In the genomic region with DNA sequence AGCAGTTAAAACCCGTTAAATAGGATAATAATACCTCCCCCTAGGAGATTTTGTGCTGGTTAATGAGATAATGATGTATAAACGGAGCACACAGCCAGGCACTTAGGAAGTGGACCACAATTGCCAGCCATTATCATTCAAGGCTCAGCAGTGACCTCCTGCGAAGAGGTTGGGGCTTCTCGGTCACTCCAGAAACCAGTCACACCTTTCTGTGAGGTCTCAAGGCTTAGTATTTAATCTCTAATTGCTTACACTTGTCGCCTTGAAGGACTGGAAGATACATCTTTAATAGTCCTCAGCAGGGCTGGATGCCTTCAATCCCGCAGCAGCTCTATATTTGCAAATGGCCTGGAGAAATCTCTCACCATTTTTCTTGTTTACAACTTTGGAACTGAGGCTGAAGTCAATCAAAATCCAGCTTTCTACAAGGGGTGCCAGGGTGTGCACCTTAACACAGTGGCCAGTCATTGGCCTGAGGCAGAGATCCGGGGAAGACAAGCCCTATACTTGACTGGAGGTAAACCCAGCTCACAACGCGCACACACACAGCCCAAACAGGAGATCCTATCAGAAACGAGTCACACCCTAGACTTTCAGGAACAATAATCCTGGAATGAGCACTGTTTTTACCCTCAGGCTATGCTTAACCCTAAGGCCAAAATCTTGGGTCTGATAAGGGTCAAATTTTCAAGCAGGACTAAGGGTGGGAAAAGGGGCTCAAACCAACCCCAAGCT, we compare ENCODE assay signal across 21 cellular contexts. TPM values are rescaled to one million over a fixed set of nuclear protein-coding genes. Genes with fewer than 3 reads are reported as not detected.
A peak's percentile ranks its signal among the peaks of the same experiment; 100 is the strongest.
DNase-seq lines count a peak whose midpoint lies in the region; ATAC-seq and TF ChIP-seq lines count a peak whose summit lies in the region.
"Had no signal": no experiment of that assay in that cellular context is flagged by ENCODE, and none has a peak within 500 bp of the region (broad histone marks: within the 10 kb centered on the region; RNA-seq: fewer than 3 reads in every experiment).

No MANE protein-coding gene starts in this region.

- H3K4me1 ChIP-seq in GM23338 (ENCODE audit: insufficient read depth) (peaks cover 49% of the 10 kb centered on the region), NT2/D1 (ENCODE audit: insufficient read depth, insufficient read length) (peaks cover 6% of the 10 kb centered on the region), left lung (no peaks in the 10 kb centered on the region), vagina (no peaks in the 10 kb centered on the region)
- H3K4me1 ChIP-seq: psoas muscle had no signal

- H2AFZ ChIP-seq in GM23338, result no peak overlapping the region

- H3K27ac ChIP-seq in GM23338 (ENCODE audit: low read depth) (peak overlapping the region; percentile 100), left lung (no peak overlapping the region), vagina (no peak overlapping the region)
- H3K27ac ChIP-seq: psoas muscle, WERI-Rb-1 had no signal

- no peaks in the 10 kb centered on the region for H3K9me2 ChIP-seq in GM23338 (ENCODE audit: insufficient read depth)

- H3K9me3 ChIP-seq in NT2/D1 (ENCODE audit: insufficient read depth, low read length) (no peaks in the 10 kb centered on the region), left lung (no peaks in the 10 kb centered on the region), vagina (no peaks in the 10 kb centered on the region)
- H3K9me3 ChIP-seq: psoas muscle had no signal

- peaks cover 57% of the 10 kb centered on the region for H3K36me3 Mint-ChIP-seq in GM23338 (ENCODE audit: low read depth)
- H3K36me3 Mint-ChIP-seq: activated naive CD8-positive, alpha-beta T cell treated with anti-CD3 and anti-CD28 coated beads, Interleukin-2, amount 10 ng/mL, durations not matched to agents 7 days and 5 days; memory B cell had no signal

- peak overlapping the region; percentile 100 for H3K4me2 ChIP-seq in GM23338

- H3K79me2 ChIP-seq in GM23338 (replicated peaks; ENCODE audit: insufficient read depth), result peaks cover 75% of the 10 kb centered on the region

- TF ChIP-seq CTCF in GM23338 (conservative IDR thresholded peaks at IDR 0.05; ENCODE audit: low read depth in 2 of 2) (no peak), left lung (IDR thresholded peaks at IDR 0.05) (no peak), vagina (IDR thresholded peaks at IDR 0.05) (no peak)

- peaks cover 34% of the 10 kb centered on the region for H3K27me3 Mint-ChIP-seq in GM23338 (ENCODE audit: insufficient read depth, low read depth, poor library complexity)
- H3K27me3 Mint-ChIP-seq: activated naive CD8-positive, alpha-beta T cell treated with anti-CD3 and anti-CD28 coated beads, Interleukin-2, amount 10 ng/mL, durations not matched to agents 7 days and 5 days; memory B cell had no signal

- peaks cover 38% of the 10 kb centered on the region for H3F3A ChIP-seq in GM23338 (replicated peaks; ENCODE audit: low read depth)

- H3K4me3 Mint-ChIP-seq in GM23338, result peak overlapping the region; percentile 95
- H3K4me3 Mint-ChIP-seq: activated naive CD8-positive, alpha-beta T cell treated with anti-CD3 and anti-CD28 coated beads, Interleukin-2, amount 10 ng/mL, durations not matched to agents 7 days and 5 days; memory B cell; nephron; T-helper 1 cell treated with Interleukin-12 subunit alpha and Interleukin-12 subunit beta and Interleukin-4 antibody, amounts not matched to agents 30 μg/mL and 1 μg/mL, for 36 hours had no signal

- no peak for TF ChIP-seq POLR2A in vagina (IDR thresholded peaks at IDR 0.05)

- H3K36me3 ChIP-seq in GM23338 (ENCODE audit: insufficient read depth) (peaks cover 27% of the 10 kb centered on the region), NT2/D1 (ENCODE audit: insufficient read depth, insufficient read length, low read length) (peaks cover 39% of the 10 kb centered on the region), left lung (no peaks in the 10 kb centered on the region), vagina (no peaks in the 10 kb centered on the region)

- H3K4me1 Mint-ChIP-seq in GM23338, result peaks cover 57% of the 10 kb centered on the region
- H3K4me1 Mint-ChIP-seq: activated naive CD8-positive, alpha-beta T cell treated with anti-CD3 and anti-CD28 coated beads, Interleukin-2, amount 10 ng/mL, durations not matched to agents 7 days and 5 days; nephron had no signal

- DNase-seq in GM23338 (ENCODE audit: low spot score) (no peak), NT2/D1 (ENCODE audit: low read depth, low spot score) (no peak), left colon (no peak), left lung (no peak), amygdala (lab: John Stamatoyannopoulos, UW) (no peak), vagina (ENCODE audit: extremely low spot score in 2 of 2) (no peak)
- DNase-seq: activated naive CD8-positive, alpha-beta T cell treated with anti-CD3 and anti-CD28 coated beads, Interleukin-2, amount 10 ng/mL, durations not matched to agents 7 days and 5 days; AML-193; COR-L47; GDM1; NCI-H1694 treated with DMSO at 0.1 percent for 48 hours; NCI-H446; psoas muscle; Right ventricle myocardium superior; WERI-Rb-1 had no signal

- peaks cover 53% of the 10 kb centered on the region for H4K20me1 ChIP-seq in GM23338 (replicated peaks; ENCODE audit: insufficient read depth)

- H3K9ac ChIP-seq in NT2/D1 (ENCODE audit: insufficient read length, low read depth), result peak overlapping the region; percentile 95

- intact Hi-C loops in left colon (cut with DNase I, micrococcal nuclease), result no loop called here
- intact Hi-C loops in left lung (cut with DNase I), result no loop called here
- intact Hi-C loops in vagina (cut with DNase I), result no loop called here

- no peaks in the 10 kb centered on the region; the same call in 2 of the 3 replicates for H3K9me3 Mint-ChIP-seq in GM23338
- H3K9me3 Mint-ChIP-seq: activated naive CD8-positive, alpha-beta T cell treated with anti-CD3 and anti-CD28 coated beads, Interleukin-2, amount 10 ng/mL, durations not matched to agents 7 days and 5 days; memory B cell; nephron; T-helper 1 cell treated with Interleukin-12 subunit alpha and Interleukin-12 subunit beta and Interleukin-4 antibody, amounts not matched to agents 30 μg/mL and 1 μg/mL, for 36 hours had no signal

- H3K27me3 ChIP-seq in GM23338 (ENCODE audit: insufficient read depth) (no peaks in the 10 kb centered on the region), NT2/D1 (ENCODE audit: insufficient read depth, insufficient read length) (no peaks in the 10 kb centered on the region), left lung (no peaks in the 10 kb centered on the region), vagina (no peaks in the 10 kb centered on the region)

- H3K4me3 ChIP-seq in GM23338 (peak overlapping the region; percentile 100), NT2/D1 (ENCODE audit: insufficient read length, low read depth) (peak overlapping the region; percentile 72), left lung (no peak overlapping the region), vagina (no peak overlapping the region)
- H3K4me3 ChIP-seq: GM12878, psoas muscle had no signal

- ATAC-seq in GM23338, result no peak
- ATAC-seq in left colon, result peak; percentile 21
- no peak for ATAC-seq in left lung
- ATAC-seq: GM12878, psoas muscle had no signal

- peak overlapping the region; percentile 92 for H3K27ac Mint-ChIP-seq in GM23338
- H3K27ac Mint-ChIP-seq: activated naive CD8-positive, alpha-beta T cell treated with anti-CD3 and anti-CD28 coated beads, Interleukin-2, amount 10 ng/mL, durations not matched to agents 7 days and 5 days; memory B cell; T-helper 1 cell treated with Interleukin-12 subunit alpha and Interleukin-12 subunit beta and Interleukin-4 antibody, amounts not matched to agents 30 μg/mL and 1 μg/mL, for 36 hours had no signal

TF ChIP-seq in GM23338, 12 proteins besides CTCF, POLR2A, EP300 and RAD21 (continues in another document):
- TF ChIP-seq STAT1 (IDR thresholded peaks at IDR 0.05; ENCODE audit: unreplicated experiment), result no peak
- no peak for TF ChIP-seq ZNF114 (CRISPR knock-in tag; IDR thresholded peaks at IDR 0.05)
- TF ChIP-seq, protein P1, sequence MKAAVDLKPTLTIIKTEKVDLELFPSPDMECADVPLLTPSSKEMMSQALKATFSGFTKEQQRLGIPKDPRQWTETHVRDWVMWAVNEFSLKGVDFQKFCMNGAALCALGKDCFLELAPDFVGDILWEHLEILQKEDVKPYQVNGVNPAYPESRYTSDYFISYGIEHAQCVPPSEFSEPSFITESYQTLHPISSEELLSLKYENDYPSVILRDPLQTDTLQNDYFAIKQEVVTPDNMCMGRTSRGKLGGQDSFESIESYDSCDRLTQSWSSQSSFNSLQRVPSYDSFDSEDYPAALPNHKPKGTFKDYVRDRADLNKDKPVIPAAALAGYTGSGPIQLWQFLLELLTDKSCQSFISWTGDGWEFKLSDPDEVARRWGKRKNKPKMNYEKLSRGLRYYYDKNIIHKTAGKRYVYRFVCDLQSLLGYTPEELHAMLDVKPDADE (IDR thresholded peaks at IDR 0.05), result no peak
- TF ChIP-seq JUNB (IDR thresholded peaks at IDR 0.05; ENCODE audit: unreplicated experiment), result no peak
- TF ChIP-seq EZH2phosphoT487 (IDR thresholded peaks at IDR 0.05; ENCODE audit: unreplicated experiment), result no peak
- TF ChIP-seq POLR2AphosphoS5 (IDR thresholded peaks at IDR 0.05; ENCODE audit: low read depth), result no peak
- TF ChIP-seq EZH2 (IDR thresholded peaks at IDR 0.05; ENCODE audit: low read depth, unreplicated experiment), result no peak
- TF ChIP-seq CREB1 (CRISPR knock-in tag; IDR thresholded peaks at IDR 0.05; ENCODE audit: low read depth), result no peak
- TF ChIP-seq ZNF331 (CRISPR knock-in tag; IDR thresholded peaks at IDR 0.05; ENCODE audit: low read depth), result no peak

RNA-seq across cellular contexts. Expression of a gene that starts 1.2 kb away (rescaled TPM):
- 3,419 and 3,629 TPM in 2 replicates for total RNA-seq in GM23338 (2014; rRNA removed; shearing (Covaris generic))
- 1,839 and 1,914 TPM in 2 replicates for polyA plus RNA-seq in GM23338 (2016; fragmentation: Nextera tagmentation; extraction: Ambion mirVana)
- total RNA-seq in left colon (1 to 10 TPM; 1.8 to 6.3 TPM), left lung (1 to 10 TPM; 1.9 TPM), vagina (0.98 TPM)
- total RNA-seq: dermis microvascular lymphatic vessel endothelial cell had no signal

RNA-seq across cellular contexts. Expression of a gene that starts 10.9 kb away (rescaled TPM):
- 11.1 and 11.2 TPM in 2 replicates for total RNA-seq in GM23338 (2014; rRNA removed; shearing (Covaris generic))
- polyA plus RNA-seq in GM23338 (2016; fragmentation: Nextera tagmentation; extraction: Ambion mirVana), result 7.1 and 8.3 TPM in 2 replicates
- 1 to 10 TPM; 4.2 to 7.1 TPM for total RNA-seq in left colon
- 10 to 100 TPM; 16.7 to 18.0 TPM for total RNA-seq in left lung
- total RNA-seq in vagina, result 8.8 TPM

RNA-seq across cellular contexts. Expression of a gene that starts 11.7 kb away (rescaled TPM):
- 37.0 and 46.7 TPM in 2 replicates for total RNA-seq in GM23338 (2014; rRNA removed; shearing (Covaris generic))
- 19.8 and 21.3 TPM in 2 replicates for polyA plus RNA-seq in GM23338 (2016; fragmentation: Nextera tagmentation; extraction: Ambion mirVana)
- total RNA-seq in left colon, result 10 to 100 TPM; 24.3 to 39.0 TPM
- 10 to 100 TPM; 18.9 to 22.1 TPM for total RNA-seq in left lung
- total RNA-seq in vagina, result 21.9 TPM

RNA-seq across cellular contexts. Expression of a gene that starts 30.4 kb away (rescaled TPM):
- not detected in 2 replicates for total RNA-seq in GM23338 (2014; rRNA removed; shearing (Covaris generic))
- polyA plus RNA-seq in GM23338 (2016; fragmentation: Nextera tagmentation; extraction: Ambion mirVana), result 0.47 and 1.3 TPM in 2 replicates
- not detected for total RNA-seq in left colon
- not detected for total RNA-seq in left lung
- total RNA-seq in vagina, result not detected
- total RNA-seq: activated naive CD8-positive, alpha-beta T cell treated with anti-CD3 and anti-CD28 coated beads, Interleukin-2, amount 10 ng/mL, durations not matched to agents 7 days and 5 days; bronchial epithelial cell; dermis microvascular lymphatic vessel endothelial cell; GM12878; psoas muscle; Right ventricle myocardium superior had no signal
- polyA plus RNA-seq: GM12878, psoas muscle had no signal

RNA-seq across cellular contexts. Expression of a gene that starts 49.0 kb away (rescaled TPM):
- 0.07 TPM in 1 of 2 replicates, not detected in the other for total RNA-seq in GM23338 (2014; rRNA removed; shearing (Covaris generic))
- polyA plus RNA-seq in GM23338 (2016; fragmentation: Nextera tagmentation; extraction: Ambion mirVana), result not detected in 2 replicates
- total RNA-seq in left colon (not detected), left lung (under 1 TPM; 0.13 to 0.61 TPM), vagina (1.5 TPM)
- total RNA-seq: activated naive CD8-positive, alpha-beta T cell treated with anti-CD3 and anti-CD28 coated beads, Interleukin-2, amount 10 ng/mL, durations not matched to agents 7 days and 5 days; bronchial epithelial cell; GM12878; psoas muscle; Right ventricle myocardium superior had no signal
- polyA plus RNA-seq: psoas muscle had no signal

Comparison
In these comparisons a context has a peak if more than half of its experiments do, and no peak if none do; other contexts are left out.
1. H3K4me3 ChIP-seq: peak in GM23338 (single experiment) and NT2/D1 (single experiment); none in left lung (0 of 2) and vagina (0 of 2).
2. RNA of a gene that starts 1.2 kb away (total RNA-seq): 3,419 to 3,629 TPM in GM23338; 1.8 to 6.3 TPM in left colon, 1.9 TPM in left lung and 0.98 TPM in vagina (single experiment); every median in the first group is over 100 times any median in the second.